In genomic region chr20:31550099-31550498, GRCh38 we compare ENCODE assay signal across 23 cellular contexts. TPM values are rescaled to one million over a fixed set of nuclear protein-coding genes. Genes with fewer than 3 reads are reported as not detected.
DNase-seq lines count a peak whose midpoint lies in the region; ATAC-seq and TF ChIP-seq lines count a peak whose summit lies in the region.
"Had no signal": no experiment of that assay in that cellular context is flagged by ENCODE, and none has a peak within 500 bp of the region (broad histone marks: within the 10 kb centered on the region; RNA-seq: fewer than 3 reads in every experiment).

No MANE protein-coding gene starts in this region.

- TF ChIP-seq CTCF in CD4-positive, alpha-beta T cell (IDR thresholded peaks at IDR 0.05) = no peak

- no peaks in the 10 kb centered on the region for H3K27me3 Mint-ChIP-seq in activated CD4-positive, alpha-beta T cell treated with anti-CD3 and anti-CD28 coated beads for 36 hours
- H3K27me3 Mint-ChIP-seq in CD4-positive, alpha-beta T cell = no peaks in the 10 kb centered on the region
- H3K27me3 Mint-ChIP-seq in activated T-helper 17 cell treated with anti-CD3 and anti-CD28 coated beads, Interleukin-2, amount 50 U/mL, for 72 hours = no peaks in the 10 kb centered on the region
- H3K27me3 Mint-ChIP-seq: memory B cell, T-cell had no signal

- H2BK120ac ChIP-seq in mesenchymal stem cell (ENCODE audit: low read depth, low read length) = no peak overlapping the region

- H3K18ac ChIP-seq in mesenchymal stem cell (ENCODE audit: low read depth in 1 of 2, low read length in 2 of 2) = no peak overlapping the region

- peaks cover 41% of the 10 kb centered on the region for H3K4me1 ChIP-seq in mesenchymal stem cell (ENCODE audit: control insufficient read depth, insufficient read depth, low read depth, low read length)

- H3K27ac Mint-ChIP-seq in activated CD4-positive, alpha-beta T cell treated with anti-CD3 and anti-CD28 coated beads for 36 hours = peak overlapping the region; percentile 58
- peak overlapping the region; percentile 99 for H3K27ac Mint-ChIP-seq in CD4-positive, alpha-beta T cell
- H3K27ac Mint-ChIP-seq in activated T-helper 17 cell treated with anti-CD3 and anti-CD28 coated beads, Interleukin-2, amount 50 U/mL, for 72 hours = peak overlapping the region; percentile 61
- H3K27ac Mint-ChIP-seq: memory B cell had no signal

- CTCF ChIA-PET in activated CD4-positive, alpha-beta T cell treated with anti-CD3 and anti-CD28 coated beads for 36 hours (lab: Charles Lee) = interaction anchor here (1.6 to 31.0 kb wide), 3 partner anchors 10 to 58 kb away, joined by 8 to 712 read pairs (median 12); partner anchors contain the start of gene ID1
- CTCF ChIA-PET in CD4-positive, alpha-beta T cell (lab: Charles Lee) = no interaction called here

- no peak overlapping the region for H2BK15ac ChIP-seq in mesenchymal stem cell (ENCODE audit: low read depth, poor library complexity, severe bottlenecking)

- no peak overlapping the region for H3K4me3 Mint-ChIP-seq in activated CD4-positive, alpha-beta T cell treated with anti-CD3 and anti-CD28 coated beads for 36 hours
- peak overlapping the region; percentile 45 for H3K4me3 Mint-ChIP-seq in CD4-positive, alpha-beta T cell
- H3K4me3 Mint-ChIP-seq in activated T-helper 17 cell treated with anti-CD3 and anti-CD28 coated beads, Interleukin-2, amount 50 U/mL, for 72 hours = no peak overlapping the region
- H3K4me3 Mint-ChIP-seq: memory B cell, T-cell had no signal

- H3K9ac ChIP-seq in mesenchymal stem cell (ENCODE audit: low read length) = peak overlapping the region; percentile 89

- POLR2A ChIA-PET in activated CD4-positive, alpha-beta T cell treated with anti-CD3 and anti-CD28 coated beads for 36 hours (lab: Charles Lee) = no interaction called here
- POLR2A ChIA-PET in CD4-positive, alpha-beta T cell (lab: Charles Lee) = no interaction called here

- no peaks in the 10 kb centered on the region for H3K9me3 Mint-ChIP-seq in activated CD4-positive, alpha-beta T cell treated with anti-CD3 and anti-CD28 coated beads for 36 hours (ENCODE audit: low read depth)
- no peaks in the 10 kb centered on the region for H3K9me3 Mint-ChIP-seq in CD4-positive, alpha-beta T cell
- H3K9me3 Mint-ChIP-seq in activated T-helper 17 cell treated with anti-CD3 and anti-CD28 coated beads, Interleukin-2, amount 50 U/mL, for 72 hours = no peaks in the 10 kb centered on the region
- H3K9me3 Mint-ChIP-seq: memory B cell, T-cell had no signal

- H3K36me3 ChIP-seq in mesenchymal stem cell (ENCODE audit: control insufficient read depth in 1 of 2, insufficient read depth in 2 of 2, low read depth in 1 of 2, low read length in 2 of 2) = peaks cover 47 to 88% of the 10 kb centered on the region in 2 experiments

- H4K91ac ChIP-seq in mesenchymal stem cell (ENCODE audit: low read length) = no peak overlapping the region

- H3K4me3 ChIP-seq in mesenchymal stem cell (ENCODE audit: insufficient read depth in 1 of 2, low read depth in 1 of 2, low read length in 2 of 2) = no peak overlapping the region
- H3K4me3 ChIP-seq: SJCRH30, suprapubic skin had no signal

- no peaks in the 10 kb centered on the region for H3K27me3 ChIP-seq in CD4-positive, alpha-beta T cell (ENCODE audit: control insufficient read depth, insufficient read depth, low read length)
- H3K27me3 ChIP-seq in mesenchymal stem cell (ENCODE audit: control insufficient read depth in 1 of 2, insufficient read depth in 1 of 2, low read length in 2 of 2) = no peaks in the 10 kb centered on the region
- H3K27me3 ChIP-seq: SJCRH30, suprapubic skin had no signal

- H3K14ac ChIP-seq in mesenchymal stem cell (ENCODE audit: low read length in 2 of 2) = no peak overlapping the region

- peaks cover 13% of the 10 kb centered on the region for H3K4me1 Mint-ChIP-seq in activated CD4-positive, alpha-beta T cell treated with anti-CD3 and anti-CD28 coated beads for 36 hours
- H3K4me1 Mint-ChIP-seq in CD4-positive, alpha-beta T cell (ENCODE audit: low read depth) = peaks cover 21% of the 10 kb centered on the region
- H3K4me1 Mint-ChIP-seq in activated T-helper 17 cell treated with anti-CD3 and anti-CD28 coated beads, Interleukin-2, amount 50 U/mL, for 72 hours = no peaks in the 10 kb centered on the region

- 97% methylated on average over 13 of the region's 13 CpGs for WGBS in mesenchymal stem cell

- H2BK5ac ChIP-seq in mesenchymal stem cell (ENCODE audit: low read depth, low read length, poor library complexity, severe bottlenecking) = no peak overlapping the region

- no peak overlapping the region for H3K27ac ChIP-seq in CD4-positive, alpha-beta T cell (ENCODE audit: low read depth, low read length)
- peak overlapping the region; percentile 88 for H3K27ac ChIP-seq in mesenchymal stem cell (ENCODE audit: low read length, poor library complexity, severe bottlenecking)
- H3K27ac ChIP-seq: SJCRH30, suprapubic skin had no signal

- H3K9me3 ChIP-seq in CD4-positive, alpha-beta T cell (ENCODE audit: control insufficient read depth, low read length) = no peaks in the 10 kb centered on the region
- no peaks in the 10 kb centered on the region for H3K9me3 ChIP-seq in mesenchymal stem cell (ENCODE audit: control insufficient read depth, low read length)
- H3K9me3 ChIP-seq: SJCRH30, suprapubic skin had no signal

- no peak for ATAC-seq in activated CD4-positive, alpha-beta T cell treated with anti-CD3 and anti-CD28 coated beads for 36 hours
- ATAC-seq in CD4-positive, alpha-beta T cell (ENCODE audit: poor library complexity) = no peak
- ATAC-seq in activated T-helper 17 cell treated with anti-CD3 and anti-CD28 coated beads, Interleukin-2, amount 50 U/mL, for 72 hours (replicated peaks) = no peak
- ATAC-seq: Panc1, T-cell had no signal

- DNase-seq in activated CD4-positive, alpha-beta T cell treated with anti-CD3 and anti-CD28 coated beads for 36 hours = no peak
- DNase-seq in activated CD4-positive, alpha-beta T cell treated with anti-CD3 and anti-CD28 coated beads, Interleukin-2, amount 50 U/mL, for 4 hours = no peak
- DNase-seq in CD4-positive, alpha-beta T cell = no peak
- DNase-seq in mesenchymal stem cell (no peak), NCI-H1048 (lab: John Stamatoyannopoulos, UW) (no peak), glomerular visceral epithelial cell (ENCODE audit: extremely low spot score) (no peak), cardiac septum (ENCODE audit: low spot score) (no peak)
- DNase-seq: activated CD4-positive, alpha-beta T cell treated with anti-CD3 and anti-CD28 coated beads for 48 hours; activated effector memory CD4-positive, alpha-beta T cell treated with anti-CD3 and anti-CD28 coated beads, Interleukin-2, amount 50 U/mL, for 16 hours; anterior cingulate cortex; caudate nucleus; glutamatergic neuron; KG1; NCI-H1436 treated with DMSO at 0.1 percent for 48 hours; NCI-H524; occipital lobe; retina; SJCRH30; T-cell had no signal

- no peak overlapping the region for H2AFZ ChIP-seq in mesenchymal stem cell (ENCODE audit: low read depth, low read length)

- peak overlapping the region; percentile 18 for H2AK5ac ChIP-seq in mesenchymal stem cell (ENCODE audit: low read length, severe bottlenecking)

- no peak overlapping the region for H3K4me2 ChIP-seq in mesenchymal stem cell (ENCODE audit: low read length, poor library complexity, severe bottlenecking)

- peaks cover 28% of the 10 kb centered on the region for H3K79me1 ChIP-seq in mesenchymal stem cell (replicated peaks; ENCODE audit: low read length, poor library complexity, severe bottlenecking)

- H4K8ac ChIP-seq in mesenchymal stem cell (ENCODE audit: low read length) = no peak overlapping the region

- no peak overlapping the region for H3K23ac ChIP-seq in mesenchymal stem cell (ENCODE audit: low read length in 2 of 2)

- no peak overlapping the region for H3K4ac ChIP-seq in mesenchymal stem cell (ENCODE audit: low read depth in 1 of 2, low read length in 2 of 2)

- H2BK12ac ChIP-seq in mesenchymal stem cell (ENCODE audit: low read length in 2 of 2) = no peak overlapping the region

- intact Hi-C loops in activated CD4-positive, alpha-beta T cell treated with anti-CD3 and anti-CD28 coated beads for 36 hours (cut with DNase I, micrococcal nuclease) = no loop called here
- intact Hi-C loops in CD4-positive, alpha-beta T cell (cut with DNase I, micrococcal nuclease) = no loop called here
- intact Hi-C loops in cardiac septum (cut with DNase I) = no loop called here

- H3K36me3 Mint-ChIP-seq in activated CD4-positive, alpha-beta T cell treated with anti-CD3 and anti-CD28 coated beads for 36 hours (ENCODE audit: low read depth) = peaks cover 56% of the 10 kb centered on the region
- peaks cover 82% of the 10 kb centered on the region for H3K36me3 Mint-ChIP-seq in CD4-positive, alpha-beta T cell (ENCODE audit: low read depth)
- peaks cover 90% of the 10 kb centered on the region for H3K36me3 Mint-ChIP-seq in activated T-helper 17 cell treated with anti-CD3 and anti-CD28 coated beads, Interleukin-2, amount 50 U/mL, for 72 hours (ENCODE audit: low read depth)

RNA-seq across cellular contexts. Expression of gene HM13, which starts 35.9 kb away (rescaled TPM):
- 100 to 1,000 TPM; 108 to 111 TPM for total RNA-seq in activated CD4-positive, alpha-beta T cell treated with anti-CD3 and anti-CD28 coated beads for 36 hours
- total RNA-seq in CD4-positive, alpha-beta T cell = 100 to 1,000 TPM in 1 of 2 experiments, 10 to 100 TPM in 1; 97.8 to 113 TPM
- total RNA-seq in activated T-helper 17 cell treated with anti-CD3 and anti-CD28 coated beads, Interleukin-2, amount 50 U/mL, for 72 hours = 100 to 1,000 TPM; 129 to 164 TPM
- polyA plus RNA-seq in mesenchymal stem cell (2013, experiment 1 of 2) = 291 TPM
- 287 TPM for polyA plus RNA-seq in mesenchymal stem cell (2013, experiment 2 of 2)
- total RNA-seq in cardiac septum = 43.7 TPM

RNA-seq across cellular contexts. Expression of gene ID1, which starts 55.0 kb away (rescaled TPM):
- total RNA-seq in activated CD4-positive, alpha-beta T cell treated with anti-CD3 and anti-CD28 coated beads for 36 hours = 1 to 10 TPM; 2.2 to 3.5 TPM
- 10 to 100 TPM; 22.8 to 24.2 TPM for total RNA-seq in CD4-positive, alpha-beta T cell
- 1 to 10 TPM; 2.9 to 5.3 TPM for total RNA-seq in activated T-helper 17 cell treated with anti-CD3 and anti-CD28 coated beads, Interleukin-2, amount 50 U/mL, for 72 hours
- 260 TPM for polyA plus RNA-seq in mesenchymal stem cell (2013, experiment 1 of 2)
- polyA plus RNA-seq in mesenchymal stem cell (2013, experiment 2 of 2) = 254 TPM
- total RNA-seq in cardiac septum = 163 TPM
